Comparison of ENCODE assay signal across 22 cellular contexts in genomic region chr4:53778122-53778521, GRCh38.
DNase-seq lines count a peak whose midpoint lies in the region; ATAC-seq and TF ChIP-seq lines count a peak whose summit lies in the region.
"Had no signal": no experiment of that assay in that cellular context is flagged by ENCODE, and none has a peak within 500 bp of the region (broad histone marks: within the 10 kb centered on the region; RNA-seq: fewer than 3 reads in every experiment).

No MANE protein-coding gene starts in this region.

- 47% methylated on average over 1 of the region's 1 CpG for WGBS in right cardiac atrium

- H3K4me2 ChIP-seq in osteoblast (ENCODE audit: insufficient read depth, low read length) (peak overlapping the region; percentile 27), Karpas-422 (ENCODE audit: low read depth, low read length, poor library complexity, severe bottlenecking) (no peak overlapping the region)

- no peak for ATAC-seq in RWPE2 (ENCODE audit: low read depth)
- peak; percentile 13 to 47 for ATAC-seq in right cardiac atrium
- ATAC-seq: HepG2, PC-3 had no signal

- no peaks in the 10 kb centered on the region for H3K27me3 Mint-ChIP-seq in activated CD4-positive, alpha-beta T cell treated with anti-CD3 and anti-CD28 coated beads, Interleukin-2, amount 10 ng/mL, durations not matched to agents 24 days and 14 days
- H3K27me3 Mint-ChIP-seq in glutamatergic neuron (ENCODE audit: unreplicated experiment), result no peaks in the 10 kb centered on the region

- TF ChIP-seq CTCF in RWPE2 (IDR thresholded peaks at IDR 0.05; ENCODE audit: poor library complexity, severe bottlenecking), result no peak
- TF ChIP-seq CTCF in osteoblast (IDR thresholded peaks at IDR 0.05; ENCODE audit: extremely low read depth, low read depth, low read length), result no peak
- no peak for TF ChIP-seq CTCF in glutamatergic neuron (IDR thresholded peaks at IDR 0.05; ENCODE audit: partially characterized antibody, unreplicated experiment)

- H3K9me3 ChIP-seq in RWPE2 (ENCODE audit: severe bottlenecking) (no peaks in the 10 kb centered on the region), right cardiac atrium (ENCODE audit: control insufficient read depth, low read length) (no peaks in the 10 kb centered on the region), osteoblast (ENCODE audit: low read depth, low read length) (no peaks in the 10 kb centered on the region), Karpas-422 (ENCODE audit: low read length) (no peaks in the 10 kb centered on the region)
- H3K9me3 ChIP-seq: BE2C, HAP-1 had no signal

- H3K4me1 ChIP-seq in RWPE2 (ENCODE audit: insufficient read depth, poor library complexity, severe bottlenecking) (peaks cover 18% of the 10 kb centered on the region), right cardiac atrium (ENCODE audit: control insufficient read depth, insufficient read depth, low read length) (no peaks in the 10 kb centered on the region), osteoblast (ENCODE audit: insufficient read depth, low read length) (peaks cover 33% of the 10 kb centered on the region), Karpas-422 (ENCODE audit: low read length) (no peaks in the 10 kb centered on the region)
- H3K4me1 ChIP-seq: BE2C, HAP-1 had no signal

- H3K79me2 ChIP-seq in osteoblast (ENCODE audit: insufficient read depth, low read length) (no peaks in the 10 kb centered on the region), Karpas-422 (ENCODE audit: low read length) (no peaks in the 10 kb centered on the region)

- no peaks in the 10 kb centered on the region for H3K36me3 ChIP-seq in RWPE2 (ENCODE audit: low read depth)
- H3K36me3 ChIP-seq in osteoblast (ENCODE audit: insufficient read depth, low read length), result no peaks in the 10 kb centered on the region
- no peaks in the 10 kb centered on the region for H3K36me3 ChIP-seq in Karpas-422 (ENCODE audit: insufficient read depth, low read length)
- H3K36me3 ChIP-seq: BE2C, HAP-1 had no signal

- peak; percentile 13 for DNase-seq in activated CD4-positive, alpha-beta T cell treated with anti-CD3 and anti-CD28 coated beads, Interleukin-2, amount 10 ng/mL, durations not matched to agents 24 days and 14 days
- no peak for DNase-seq in activated CD4-positive, alpha-beta T cell treated with anti-CD3 and anti-CD28 coated beads, Interleukin-2, amount 50 U/mL, for 1 hour
- DNase-seq in RWPE2 (ENCODE audit: low spot score), result no peak
- no peak for DNase-seq in right cardiac atrium
- no peak for DNase-seq in osteoblast (ENCODE audit: insufficient read length, low spot score, missing footprints)
- no peak for DNase-seq in Karpas-422
- DNase-seq in glutamatergic neuron, result no peak
- DNase-seq in EL, result no peak
- DNase-seq: 8988T; BE2C; CD4-positive, CD25-positive, alpha-beta regulatory T cell; COR-L47; GDM1; KG1; NCI-H1417; NCI-H1930; NCI-H345; NCI-H524 treated with DMSO at 0.1 percent for 48 hours; PC-3; RPMI8226 had no signal

- peak overlapping the region; percentile 76 for H3K27ac ChIP-seq in RWPE2 (ENCODE audit: poor library complexity, severe bottlenecking)
- H3K27ac ChIP-seq in right cardiac atrium (ENCODE audit: low read length), result no peak overlapping the region
- peak overlapping the region; percentile 8 for H3K27ac ChIP-seq in osteoblast (ENCODE audit: low read depth, low read length)
- H3K27ac ChIP-seq in Karpas-422 (ENCODE audit: low read length), result no peak overlapping the region

- H2AFZ ChIP-seq in osteoblast (ENCODE audit: low read length) (peak overlapping the region; percentile 31), Karpas-422 (ENCODE audit: low read length) (no peak overlapping the region)

- no peaks in the 10 kb centered on the region for H3K9me3 Mint-ChIP-seq in activated CD4-positive, alpha-beta T cell treated with anti-CD3 and anti-CD28 coated beads, Interleukin-2, amount 10 ng/mL, durations not matched to agents 24 days and 14 days
- peaks cover 2% of the 10 kb centered on the region for H3K9me3 Mint-ChIP-seq in glutamatergic neuron (ENCODE audit: unreplicated experiment)

- H3K27me3 ChIP-seq in RWPE2 (ENCODE audit: insufficient read depth, poor library complexity, severe bottlenecking), result no peaks in the 10 kb centered on the region
- H3K27me3 ChIP-seq in right cardiac atrium (ENCODE audit: control insufficient read depth, insufficient read depth), result no peaks in the 10 kb centered on the region
- no peaks in the 10 kb centered on the region for H3K27me3 ChIP-seq in osteoblast (ENCODE audit: insufficient read depth, low read length)
- no peaks in the 10 kb centered on the region for H3K27me3 ChIP-seq in Karpas-422 (ENCODE audit: low read length)
- H3K27me3 ChIP-seq: BE2C had no signal

- H3K4me3 Mint-ChIP-seq in activated CD4-positive, alpha-beta T cell treated with anti-CD3 and anti-CD28 coated beads, Interleukin-2, amount 10 ng/mL, durations not matched to agents 24 days and 14 days, result no peak overlapping the region
- H3K4me3 Mint-ChIP-seq in glutamatergic neuron (ENCODE audit: unreplicated experiment), result no peak overlapping the region
- H3K4me3 Mint-ChIP-seq: CD4-positive, CD25-positive, alpha-beta regulatory T cell had no signal

- no peak overlapping the region for H3K9ac ChIP-seq in Karpas-422 (ENCODE audit: low read length)

- H3K4me1 Mint-ChIP-seq in activated CD4-positive, alpha-beta T cell treated with anti-CD3 and anti-CD28 coated beads, Interleukin-2, amount 10 ng/mL, durations not matched to agents 24 days and 14 days, result no peaks in the 10 kb centered on the region
- H3K4me1 Mint-ChIP-seq in glutamatergic neuron (ENCODE audit: low read depth, unreplicated experiment), result peaks cover 7% of the 10 kb centered on the region
- H3K4me1 Mint-ChIP-seq: CD4-positive, CD25-positive, alpha-beta regulatory T cell had no signal

- no peaks in the 10 kb centered on the region for H4K20me1 ChIP-seq in osteoblast (ENCODE audit: insufficient read depth, low read length)
- H4K20me1 ChIP-seq in Karpas-422 (ENCODE audit: insufficient read depth, low read depth, low read length), result no peaks in the 10 kb centered on the region

- H3K4me3 ChIP-seq in RWPE2 (ENCODE audit: severe bottlenecking) (no peak overlapping the region), right cardiac atrium (ENCODE audit: low read length) (no peak overlapping the region), osteoblast (ENCODE audit: insufficient read depth, low read length) (no peak overlapping the region), Karpas-422 (ENCODE audit: low read length) (no peak overlapping the region)
- H3K4me3 ChIP-seq: HAP-1 had no signal

- no peaks in the 10 kb centered on the region for H3K9me2 ChIP-seq in Karpas-422 (replicated peaks; ENCODE audit: insufficient read depth, low read length)

- intact Hi-C loops in activated CD4-positive, alpha-beta T cell treated with anti-CD3 and anti-CD28 coated beads, Interleukin-2, amount 10 ng/mL, durations not matched to agents 24 days and 14 days (cut with micrococcal nuclease), result no loop called here
- intact Hi-C loops in right cardiac atrium (cut with DNase I), result no loop called here

- H3K36me3 Mint-ChIP-seq in activated CD4-positive, alpha-beta T cell treated with anti-CD3 and anti-CD28 coated beads, Interleukin-2, amount 10 ng/mL, durations not matched to agents 24 days and 14 days (ENCODE audit: low read depth), result no peaks in the 10 kb centered on the region
- H3K36me3 Mint-ChIP-seq in glutamatergic neuron (ENCODE audit: unreplicated experiment), result no peaks in the 10 kb centered on the region
- H3K36me3 Mint-ChIP-seq: CD4-positive, CD25-positive, alpha-beta regulatory T cell had no signal

- H3K27ac Mint-ChIP-seq in activated CD4-positive, alpha-beta T cell treated with anti-CD3 and anti-CD28 coated beads, Interleukin-2, amount 10 ng/mL, durations not matched to agents 24 days and 14 days, result no peak overlapping the region
- H3K27ac Mint-ChIP-seq in glutamatergic neuron (ENCODE audit: unreplicated experiment), result no peak overlapping the region
- H3K27ac Mint-ChIP-seq: CD4-positive, CD25-positive, alpha-beta regulatory T cell had no signal

Comparison
In these comparisons a context has a peak if more than half of its experiments do, and no peak if none do; other contexts are left out.
1. H3K27ac ChIP-seq: peak in RWPE2 (single experiment) and osteoblast (single experiment); none in right cardiac atrium (single experiment) and Karpas-422 (single experiment).